Comparison of ENCODE assay signal across 1 cellular context in the genomic region with DNA sequence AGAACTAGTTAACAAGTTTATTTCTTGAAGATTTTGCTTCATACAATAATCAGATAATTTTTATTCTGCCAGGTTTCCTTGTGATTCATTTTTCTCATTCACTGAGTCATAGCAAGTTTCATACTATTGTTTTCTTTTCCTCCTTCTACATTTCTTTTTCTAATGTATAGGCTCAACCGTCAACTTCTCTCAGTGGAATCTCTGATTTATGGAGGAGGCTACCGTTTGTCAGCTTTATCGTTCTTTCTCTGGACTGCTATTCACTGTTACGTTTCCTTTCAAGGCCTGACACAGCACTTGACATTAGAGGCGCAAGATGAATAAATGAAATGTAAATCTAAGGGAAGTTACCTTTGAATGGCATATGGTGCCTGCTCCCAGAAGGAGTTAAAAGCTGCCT.
TF ChIP-seq lines count a peak whose summit lies in the region.

No MANE protein-coding gene starts in this region.

TF ChIP-seq in SK-N-SH treated with all-trans-retinoic acid at 6 μM for 48 hours, 23 proteins besides CTCF, POLR2A, EP300 and RAD21 (continued from another document):
- TF ChIP-seq ESRRG (CRISPR knock-in tag; IDR thresholded peaks at IDR 0.05): no peak
- no peak for TF ChIP-seq ZC3H10 (CRISPR knock-in tag; IDR thresholded peaks at IDR 0.05)
- no peak for TF ChIP-seq OSR1 (CRISPR knock-in tag; IDR thresholded peaks at IDR 0.05)
- no peak for TF ChIP-seq TCF4 (CRISPR knock-in tag; IDR thresholded peaks at IDR 0.05; ENCODE audit: borderline replicate concordance)
- no peak for TF ChIP-seq ZFP30 (CRISPR knock-in tag; IDR thresholded peaks at IDR 0.05)
- no peak for TF ChIP-seq PPARA (CRISPR knock-in tag; IDR thresholded peaks at IDR 0.05; ENCODE audit: borderline replicate concordance)
- TF ChIP-seq, protein P1, sequence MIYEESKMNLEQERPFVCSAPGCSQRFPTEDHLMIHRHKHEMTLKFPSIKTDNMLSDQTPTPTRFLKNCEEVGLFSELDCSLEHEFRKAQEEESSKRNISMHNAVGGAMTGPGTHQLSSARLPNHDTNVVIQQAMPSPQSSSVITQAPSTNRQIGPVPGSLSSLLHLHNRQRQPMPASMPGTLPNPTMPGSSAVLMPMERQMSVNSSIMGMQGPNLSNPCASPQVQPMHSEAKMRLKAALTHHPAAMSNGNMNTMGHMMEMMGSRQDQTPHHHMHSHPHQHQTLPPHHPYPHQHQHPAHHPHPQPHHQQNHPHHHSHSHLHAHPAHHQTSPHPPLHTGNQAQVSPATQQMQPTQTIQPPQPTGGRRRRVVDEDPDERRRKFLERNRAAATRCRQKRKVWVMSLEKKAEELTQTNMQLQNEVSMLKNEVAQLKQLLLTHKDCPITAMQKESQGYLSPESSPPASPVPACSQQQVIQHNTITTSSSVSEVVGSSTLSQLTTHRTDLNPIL (CRISPR knock-in tag; IDR thresholded peaks at IDR 0.05; ENCODE audit: low read depth): no peak
- TF ChIP-seq ZFP3 (CRISPR knock-in tag; IDR thresholded peaks at IDR 0.05): no peak
- no peak for TF ChIP-seq GLIS3 (CRISPR knock-in tag; IDR thresholded peaks at IDR 0.05)
- no peak for TF ChIP-seq TOX (CRISPR knock-in tag; IDR thresholded peaks at IDR 0.05; ENCODE audit: borderline replicate concordance)
- no peak for TF ChIP-seq ISL1 (CRISPR knock-in tag; IDR thresholded peaks at IDR 0.05)
